In genomic region chr6:31400467-31401289, GRCh38 we compare ENCODE assay signal across 8 cellular contexts. TPM values are rescaled to one million over a fixed set of nuclear protein-coding genes. Genes with fewer than 3 reads are reported as not detected.
DNase-seq lines count a peak whose midpoint lies in the region; ATAC-seq and TF ChIP-seq lines count a peak whose summit lies in the region.

No MANE protein-coding gene starts in this region.

- peaks cover 2% of the 10 kb centered on the region for H3K4me1 Mint-ChIP-seq in glutamatergic neuron (ENCODE audit: low read depth, unreplicated experiment)

- H3K27me3 Mint-ChIP-seq in glutamatergic neuron (ENCODE audit: unreplicated experiment) = peaks cover 30% of the 10 kb centered on the region

- TSS peak; percentile 58 for BruUV-seq in HCT116 (replicated peaks; lab: Mats Ljungman, UMichigan)

- no peaks in the 10 kb centered on the region for H3K36me3 Mint-ChIP-seq in glutamatergic neuron (ENCODE audit: unreplicated experiment)

- TF ChIP-seq RAD21 in HCT116 (IDR thresholded peaks at IDR 0.05; ENCODE audit: low read depth) = no peak

- H3K36me3 ChIP-seq in HCT116 (ENCODE audit: control insufficient read depth in 1 of 2, insufficient read depth in 2 of 2, low read length in 2 of 2) (no peaks in the 10 kb centered on the region), parathyroid adenoma (ENCODE audit: control insufficient read depth, insufficient read depth, low read length) (no peaks in the 10 kb centered on the region), upper lobe of right lung (no peaks in the 10 kb centered on the region)

- peak overlapping the region; percentile 85 for H3K9ac ChIP-seq in HCT116 (ENCODE audit: low read length)
- H3K9ac ChIP-seq in parathyroid adenoma = no peak overlapping the region

- no peaks in the 10 kb centered on the region for H3K9me2 ChIP-seq in HCT116 (ENCODE audit: insufficient read depth)

- CTCF ChIA-PET in HCT116 (lab: Charles Lee) = interaction anchor here (1.0 to 6.4 kb wide), 4 partner anchors 34 to 198 kb away, joined by 3 to 71 read pairs (median 4); no protein-coding TSS in a partner anchor

- TF ChIP-seq POLR2A in HCT116 (IDR thresholded peaks at IDR 0.05; ENCODE audit: borderline replicate concordance, extremely low read depth, insufficient read depth, insufficient read length) (peak; percentile 26), Raji (IDR thresholded peaks at IDR 0.05; ENCODE audit: insufficient read depth, low read depth, low read length) (peak; percentile 70)

- no peaks in the 10 kb centered on the region for H4K20me1 ChIP-seq in HCT116 (ENCODE audit: insufficient read depth)

- no peak overlapping the region for H3K27ac Mint-ChIP-seq in glutamatergic neuron (ENCODE audit: unreplicated experiment)

- H3K9me3 Mint-ChIP-seq in glutamatergic neuron (ENCODE audit: unreplicated experiment) = peaks cover 1% of the 10 kb centered on the region

- peak; percentile 8; the same call in 1 of the 2 replicates for ATAC-seq in HCT116
- peak; percentile 66 for ATAC-seq in upper lobe of right lung
- ATAC-seq in HG03025 (IDR thresholded peaks at IDR 0.05; ENCODE audit: low FRiP score, unreplicated experiment) = no peak

- peak overlapping the region; percentile 73 for H3K4me2 ChIP-seq in HCT116 (ENCODE audit: low read length)
- peak overlapping the region; percentile 89 for H3K4me2 ChIP-seq in parathyroid adenoma (ENCODE audit: low read length)

- no peak overlapping the region for H2AFZ ChIP-seq in HCT116 (ENCODE audit: low read depth, low read length, poor library complexity, severe bottlenecking)
- H2AFZ ChIP-seq in parathyroid adenoma = peak overlapping the region; percentile 81

- H3K27ac ChIP-seq in HCT116 (ENCODE audit: low read depth, low read length) = peak overlapping the region; percentile 93
- peak overlapping the region; percentile 79 for H3K27ac ChIP-seq in parathyroid adenoma
- H3K27ac ChIP-seq in upper lobe of right lung = peak overlapping the region; percentile 99

- H3K4me3 Mint-ChIP-seq in glutamatergic neuron (ENCODE audit: unreplicated experiment) = peak overlapping the region; percentile 91

- RAD21 ChIA-PET in HCT116 (lab: Charles Lee; ENCODE audit: low non-redundant PET in 1 of 2, low total read pairs in 2 of 2, uncharacterized antibody in 2 of 2, unreplicated experiment in 2 of 2) = interaction anchor here (1.1 to 2.0 kb wide), 2 partner anchors 42 kb away, joined by 3 to 12 read pairs (median 5); no protein-coding TSS in a partner anchor

- H3K4me1 ChIP-seq in HCT116 (ENCODE audit: control insufficient read depth in 1 of 2, insufficient read depth in 2 of 2, low read length in 2 of 2) = peaks cover 40 to 54% of the 10 kb centered on the region in 2 experiments
- peaks cover 3% of the 10 kb centered on the region for H3K4me1 ChIP-seq in parathyroid adenoma
- peaks cover 55% of the 10 kb centered on the region for H3K4me1 ChIP-seq in upper lobe of right lung

- H3K79me2 ChIP-seq in HCT116 (ENCODE audit: insufficient read depth, low read length) (peaks cover 34% of the 10 kb centered on the region), parathyroid adenoma (peaks cover 3% of the 10 kb centered on the region)

- intact Hi-C loops in HCT116 (cut with micrococcal nuclease) (loop anchor here (5.0 kb wide), 1 partner anchor 262 kb away; the partner anchor contains the start of genes C6orf47 and GPANK1), upper lobe of right lung (cut with DNase I) (no loop called here)

- no peak for TF ChIP-seq CTCF in HCT116 (IDR thresholded peaks at IDR 0.05 in 2 of 3, conservative IDR thresholded peaks at IDR 0.05 in 1 of 3; ENCODE audit: borderline replicate concordance in 1 of 3, insufficient read depth in 1 of 3, low read depth in 2 of 3, low read length in 2 of 3)
- TF ChIP-seq CTCF in glutamatergic neuron (IDR thresholded peaks at IDR 0.05; ENCODE audit: partially characterized antibody, unreplicated experiment) = no peak
- TF ChIP-seq CTCF in parathyroid adenoma (IDR thresholded peaks at IDR 0.05) = no peak
- TF ChIP-seq CTCF in upper lobe of right lung (IDR thresholded peaks at IDR 0.05) = no peak

- H3K4me3 ChIP-seq in HCT116 (replicated peaks in 1 of 2; ENCODE audit: low read depth in 1 of 2, low read length in 2 of 2) (peak overlapping the region; percentile 81 to 82), parathyroid adenoma (ENCODE audit: low read depth, low read length) (peak overlapping the region; percentile 91), upper lobe of right lung (peak overlapping the region; percentile 96)

- peak; percentile 96 for DNase-seq in CD1c-positive myeloid dendritic cell (ENCODE audit: extremely low spot score)
- DNase-seq in HCT116 (ENCODE audit: low read depth, low spot score) = peak; percentile 38
- DNase-seq in activated naive CD4-positive, alpha-beta T cell treated with Interleukin-2 at 50 U/mL for 16 hours = peak; percentile 78
- DNase-seq in glutamatergic neuron = no peak
- DNase-seq in upper lobe of right lung = peak; percentile 92

- H3K27me3 ChIP-seq in HCT116 (ENCODE audit: insufficient read depth, low read length) (no peaks in the 10 kb centered on the region), parathyroid adenoma (ENCODE audit: control insufficient read depth, insufficient read depth, low read length) (no peaks in the 10 kb centered on the region), upper lobe of right lung (no peaks in the 10 kb centered on the region)

- H3K9me3 ChIP-seq in HCT116 (ENCODE audit: control insufficient read depth in 1 of 2, insufficient read depth in 1 of 2, low read depth in 1 of 2, low read length in 2 of 2) (no peaks in the 10 kb centered on the region), parathyroid adenoma (ENCODE audit: control insufficient read depth, low read length) (no peaks in the 10 kb centered on the region), upper lobe of right lung (no peaks in the 10 kb centered on the region)

- POLR2A ChIA-PET in HCT116 (lab: Charles Lee) = interaction anchor here (1.1 to 1.8 kb wide), 5 partner anchors 34 to 203 kb away, joined by 3 to 7 read pairs (median 3); no protein-coding TSS in a partner anchor

TF ChIP-seq in HCT116, 20 proteins besides CTCF, POLR2A, EP300 and RAD21:
- TF ChIP-seq TCF7L2 (IDR thresholded peaks at IDR 0.05; ENCODE audit: borderline replicate concordance, extremely low read depth, insufficient read depth, insufficient read length) = no peak
- TF ChIP-seq POLR2AphosphoS5 (IDR thresholded peaks at IDR 0.05; ENCODE audit: low read depth, low read length) = peak; percentile 52; the same call in 1 of the 2 replicates

RNA-seq across cellular contexts. Expression of gene MICA, which starts 2.7 kb away (rescaled TPM):
- total RNA-seq in HCT116 (2021; ENCODE audit: unreplicated experiment) = 24.1 TPM
- 37.3 and 41.2 TPM in 2 replicates for polyA plus RNA-seq in HCT116 (2012)
- 0.42 TPM for total RNA-seq in glutamatergic neuron (ENCODE audit: unreplicated experiment)
- total RNA-seq in upper lobe of right lung = 36.6 TPM

RNA-seq across cellular contexts. Expression of gene HLA-B, which starts 43.7 kb away (rescaled TPM):
- total RNA-seq in HCT116 (2021; ENCODE audit: unreplicated experiment) = 381 TPM
- polyA plus RNA-seq in HCT116 (2012) = 504 and 684 TPM in 2 replicates
- total RNA-seq in glutamatergic neuron (ENCODE audit: unreplicated experiment) = 11.4 TPM
- total RNA-seq in upper lobe of right lung = 2,632 TPM

Comparison
In these comparisons a context has a peak if more than half of its experiments do, and no peak if none do; other contexts are left out.
1. RNA of gene MICA, which starts 2.7 kb away (total RNA-seq): 36.6 TPM in upper lobe of right lung (single experiment) and 24.1 TPM in HCT116 (single experiment); 0.42 TPM in glutamatergic neuron (single experiment); every median in the first group is over 10 times any median in the second.
2. RNA of gene HLA-B, which starts 43.7 kb away (total RNA-seq): 2,632 TPM in upper lobe of right lung (single experiment) and 381 TPM in HCT116 (single experiment); 11.4 TPM in glutamatergic neuron (single experiment); every median in the first group is over 10 times any median in the second.
3. Peak in every context shown above with its lines, with median percentiles within 50 percentile points of each other: H3K27ac ChIP-seq and H3K4me3 ChIP-seq.